Comparison of ENCODE assay signal across 23 cellular contexts in the genomic region with DNA sequence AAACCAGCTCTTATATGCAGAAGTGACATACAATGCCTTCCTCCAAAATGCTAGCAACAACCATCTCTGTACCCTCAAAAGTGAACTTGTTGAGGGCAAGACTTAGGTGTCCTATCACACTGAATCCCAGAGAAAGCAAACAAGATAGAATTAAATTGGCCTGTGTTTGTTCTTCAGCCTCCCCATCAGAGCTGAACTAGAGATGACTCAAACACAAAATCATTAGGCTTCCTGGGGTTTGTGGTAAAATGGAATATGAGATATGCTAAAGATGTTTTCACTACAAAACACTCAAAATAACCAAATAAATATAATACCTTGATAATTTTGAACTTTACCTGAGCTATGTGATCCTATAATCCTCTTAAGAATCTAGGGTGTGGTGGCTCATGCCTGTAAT. TPM values are rescaled to one million over a fixed set of nuclear protein-coding genes. Genes with fewer than 3 reads are reported as not detected.
"Had no signal": no experiment of that assay in that cellular context is flagged by ENCODE, and none has a peak within 500 bp of the region (broad histone marks: within the 10 kb centered on the region; RNA-seq: fewer than 3 reads in every experiment).

No MANE protein-coding gene starts in this region.

- H3K27me3 ChIP-seq: adrenal gland, ascending aorta, cardiac muscle cell, gastrocnemius medialis, tibial artery had no signal

- H3K4me3 ChIP-seq: adrenal gland, ascending aorta, cardiac muscle cell, gastrocnemius medialis, skin epidermis, tibial artery had no signal

- H3K27ac ChIP-seq: adrenal gland, ascending aorta, cardiac muscle cell, gastrocnemius medialis, parathyroid adenoma, skin epidermis, tibial artery, WERI-Rb-1 had no signal

- DNase-seq: activated CD4-positive, alpha-beta T cell treated with anti-CD3 and anti-CD28 coated beads for 1 hour; activated CD8-positive, alpha-beta memory T cell treated with anti-CD3 and anti-CD28 coated beads for 24 hours; activated CD8-positive, alpha-beta memory T cell treated with anti-CD3 and anti-CD28 coated beads, Interleukin-2, amount 50 U/mL, for 4 hours; activated T-cell treated with anti-CD3 and anti-CD28 coated beads, Interleukin-2, amount 50 U/mL, for 24 hours; adrenal gland; effector CD4-positive, alpha-beta T cell; gastrocnemius medialis; hippocampal formation; islet precursor cell; left cardiac atrium; right cardiac atrium; stimulated activated CD4-positive, alpha-beta T cell treated with anti-CD3 and anti-CD28 coated beads, Interleukin-1b, Interleukin-23, amount 100 ng/mL, for 48 hours; stimulated activated naive CD8-positive, alpha-beta T cell treated with anti-CD3 and anti-CD28 coated beads, Interleukin-15, amount 100 ng/mL, for 72 hours; T-helper 1 cell; tibial artery; WERI-Rb-1 had no signal

- H2AFZ ChIP-seq: parathyroid adenoma had no signal

- H3K79me2 ChIP-seq: parathyroid adenoma had no signal

- H3K36me3 ChIP-seq: adrenal gland, ascending aorta, cardiac muscle cell, gastrocnemius medialis, tibial artery, WERI-Rb-1 had no signal

- H3K4me1 ChIP-seq: adrenal gland, ascending aorta, parathyroid adenoma had no signal

- H3K9ac ChIP-seq: parathyroid adenoma had no signal

- H3K9me3 ChIP-seq: adrenal gland, ascending aorta, gastrocnemius medialis had no signal

RNA-seq across cellular contexts. Expression of a gene that starts 31.6 kb away (rescaled TPM):
- total RNA-seq: activated naive CD4-positive, alpha-beta T cell treated with anti-CD3 and anti-CD28 coated beads, Interleukin-2, amount 50 U/mL, for 72 hours; activated T-helper 17 cell treated with anti-CD3 and anti-CD28 coated beads, Interleukin-2, amount 50 U/mL, for 72 hours; ascending aorta; natural killer cell treated with Interleukin-12 subunit alpha and Interleukin-12 subunit beta and Interleukin-15 and Interleukin-18, amount 100 ng/mL, for 72 hours had no signal

RNA-seq across cellular contexts. Expression of a gene that starts 31.8 kb away (rescaled TPM):
- total RNA-seq: ascending aorta; gastrocnemius medialis; left cardiac atrium; natural killer cell treated with Interleukin-12 subunit alpha and Interleukin-12 subunit beta and Interleukin-15 and Interleukin-18, amount 100 ng/mL, for 72 hours had no signal
